Comparison of ENCODE assay signal across 20 cellular contexts in the genomic region with DNA sequence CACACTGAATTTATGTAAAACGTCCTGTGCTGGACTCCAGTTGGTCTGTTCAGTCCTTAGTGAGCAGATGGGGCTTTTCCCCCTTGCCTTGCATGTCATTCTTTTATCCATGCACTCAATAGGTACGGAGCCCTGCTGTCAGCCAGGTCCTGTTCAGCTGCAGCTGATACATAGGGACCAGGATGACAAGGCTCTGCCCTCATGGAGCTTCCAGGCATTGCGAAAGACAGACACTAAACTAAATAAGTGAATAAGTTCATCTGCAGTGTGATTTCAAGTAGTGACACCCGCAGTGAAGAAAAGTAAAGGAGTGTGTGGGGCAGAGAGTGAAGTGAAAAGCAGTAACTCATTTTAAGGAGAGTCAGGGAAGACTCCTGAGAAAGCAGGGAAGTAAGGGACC.
DNase-seq lines count a peak whose midpoint lies in the region; ATAC-seq and TF ChIP-seq lines count a peak whose summit lies in the region.
"Had no signal": no experiment of that assay in that cellular context is flagged by ENCODE, and none has a peak within 500 bp of the region (broad histone marks: within the 10 kb centered on the region; RNA-seq: fewer than 3 reads in every experiment).

No MANE protein-coding gene starts in this region.

- H3K36me3 Mint-ChIP-seq in activated naive CD8-positive, alpha-beta T cell: peaks cover 12% of the 10 kb centered on the region
- peaks cover 25% of the 10 kb centered on the region for H3K36me3 Mint-ChIP-seq in activated naive CD8-positive, alpha-beta T cell treated with anti-CD3 and anti-CD28 coated beads for 36 hours
- H3K36me3 Mint-ChIP-seq in memory B cell (peaks cover 13% of the 10 kb centered on the region), neural progenitor cell (no peaks in the 10 kb centered on the region)

- no peak overlapping the region for H3K4me3 Mint-ChIP-seq in activated naive CD8-positive, alpha-beta T cell
- no peak overlapping the region for H3K4me3 Mint-ChIP-seq in activated naive CD8-positive, alpha-beta T cell treated with anti-CD3 and anti-CD28 coated beads for 36 hours
- H3K4me3 Mint-ChIP-seq in memory B cell (no peak overlapping the region), neural progenitor cell (no peak overlapping the region)
- H3K4me3 Mint-ChIP-seq: HFFc6 had no signal

- ATAC-seq in memory B cell (ENCODE audit: low read depth) (no peak), GM18868 (IDR thresholded peaks at IDR 0.05; ENCODE audit: unreplicated experiment) (no peak), HG03045 (IDR thresholded peaks at IDR 0.05; ENCODE audit: unreplicated experiment) (no peak), GM18502 (IDR thresholded peaks at IDR 0.05; ENCODE audit: poor library complexity, unreplicated experiment) (no peak)
- ATAC-seq: A549, HCT116 had no signal

- H3K4me1 Mint-ChIP-seq in activated naive CD8-positive, alpha-beta T cell (ENCODE audit: low read depth): peaks cover 41% of the 10 kb centered on the region
- H3K4me1 Mint-ChIP-seq in activated naive CD8-positive, alpha-beta T cell treated with anti-CD3 and anti-CD28 coated beads for 36 hours: peaks cover 31% of the 10 kb centered on the region
- H3K4me1 Mint-ChIP-seq in memory B cell (peaks cover 22% of the 10 kb centered on the region), neural progenitor cell (peaks cover 21% of the 10 kb centered on the region)

- H3K27me3 Mint-ChIP-seq in activated naive CD8-positive, alpha-beta T cell: no peaks in the 10 kb centered on the region
- H3K27me3 Mint-ChIP-seq in activated naive CD8-positive, alpha-beta T cell treated with anti-CD3 and anti-CD28 coated beads for 36 hours: no peaks in the 10 kb centered on the region
- H3K27me3 Mint-ChIP-seq in memory B cell (no peaks in the 10 kb centered on the region), neural progenitor cell (ENCODE audit: insufficient read depth, low read depth) (peaks cover 7% of the 10 kb centered on the region)
- H3K27me3 Mint-ChIP-seq: CD4-positive, alpha-beta memory T cell had no signal

- H2AFZ ChIP-seq in OCI-LY1 (ENCODE audit: low read length) (no peak overlapping the region), neural progenitor cell (replicated peaks) (no peak overlapping the region)

- H3K27ac ChIP-seq in OCI-LY1 (ENCODE audit: low read depth, low read length, poor library complexity, severe bottlenecking): peak overlapping the region; percentile 99
- no peak overlapping the region for H3K27ac ChIP-seq in neural progenitor cell
- H3K27ac ChIP-seq: 22Rv1, A549, C4-2B had no signal

- H3K4me3 ChIP-seq in OCI-LY1 (ENCODE audit: low read depth, low read length, poor library complexity, severe bottlenecking) (no peak overlapping the region), neural progenitor cell (no peak overlapping the region)
- H3K4me3 ChIP-seq: A549 had no signal

- H3K27me3 ChIP-seq in OCI-LY1 (ENCODE audit: insufficient read depth, low read length): no peaks in the 10 kb centered on the region
- no peaks in the 10 kb centered on the region for H3K27me3 ChIP-seq in neural progenitor cell

- H3K4me2 ChIP-seq in OCI-LY1 (ENCODE audit: low read length) (no peak overlapping the region), neural progenitor cell (no peak overlapping the region)
- H3K4me2 ChIP-seq: A549 had no signal

- no peaks in the 10 kb centered on the region for H3K9me2 ChIP-seq in OCI-LY1 (ENCODE audit: low read depth, low read length)

- no peaks in the 10 kb centered on the region for H3K9me3 Mint-ChIP-seq in activated naive CD8-positive, alpha-beta T cell (ENCODE audit: low read depth)
- H3K9me3 Mint-ChIP-seq in activated naive CD8-positive, alpha-beta T cell treated with anti-CD3 and anti-CD28 coated beads for 36 hours: peaks cover 5% of the 10 kb centered on the region
- H3K9me3 Mint-ChIP-seq in memory B cell (peaks cover 1% of the 10 kb centered on the region), neural progenitor cell (peaks cover 4% of the 10 kb centered on the region)
- H3K9me3 Mint-ChIP-seq: HFFc6 had no signal

- peak overlapping the region; percentile 12 for H3K27ac Mint-ChIP-seq in activated naive CD8-positive, alpha-beta T cell
- no peak overlapping the region for H3K27ac Mint-ChIP-seq in activated naive CD8-positive, alpha-beta T cell treated with anti-CD3 and anti-CD28 coated beads for 36 hours
- peak overlapping the region; percentile 16 for H3K27ac Mint-ChIP-seq in memory B cell
- peak overlapping the region; percentile 78 for H3K27ac Mint-ChIP-seq in neural progenitor cell
- H3K27ac Mint-ChIP-seq: HFFc6 had no signal

- H3K4me1 ChIP-seq in OCI-LY1 (ENCODE audit: insufficient read depth, low read length, severe bottlenecking): peaks cover 54% of the 10 kb centered on the region
- peaks cover 27% of the 10 kb centered on the region for H3K4me1 ChIP-seq in neural progenitor cell
- H3K4me1 ChIP-seq: A549 had no signal

- DNase-seq in activated naive CD8-positive, alpha-beta T cell treated with anti-CD3 and anti-CD28 coated beads for 36 hours: no peak
- no peak for DNase-seq in memory B cell (ENCODE audit: low spot score in 2 of 2)
- no peak for DNase-seq in neural progenitor cell (ENCODE audit: low spot score)
- DNase-seq: AML-193; CD4-positive, alpha-beta memory T cell; DMS153; DMS79; GDM1; GOT3; H7; HFFc6 had no signal

- no peak for TF ChIP-seq CTCF in OCI-LY1 (IDR thresholded peaks at IDR 0.05; ENCODE audit: low read length)
- TF ChIP-seq CTCF in neural progenitor cell (IDR thresholded peaks at IDR 0.05): no peak

- H3K9ac ChIP-seq in OCI-LY1 (ENCODE audit: low read length) (no peak overlapping the region), neural progenitor cell (no peak overlapping the region)

- no peaks in the 10 kb centered on the region for H3K79me2 ChIP-seq in OCI-LY1 (ENCODE audit: insufficient read depth, low read length)
- no peaks in the 10 kb centered on the region for H3K79me2 ChIP-seq in neural progenitor cell (ENCODE audit: low read depth)

- no peaks in the 10 kb centered on the region for H3F3A ChIP-seq in OCI-LY1 (ENCODE audit: insufficient read depth, low read length)
- H3F3A ChIP-seq in neural progenitor cell (ENCODE audit: low read depth): peaks cover 28% of the 10 kb centered on the region

- H3K36me3 ChIP-seq in OCI-LY1 (ENCODE audit: insufficient read depth, low read length): no peaks in the 10 kb centered on the region
- no peaks in the 10 kb centered on the region for H3K36me3 ChIP-seq in neural progenitor cell

- H4K20me1 ChIP-seq in OCI-LY1 (ENCODE audit: insufficient read depth, low read length): no peaks in the 10 kb centered on the region
- H4K20me1 ChIP-seq in neural progenitor cell (ENCODE audit: low read depth): no peaks in the 10 kb centered on the region

- H3K9me3 ChIP-seq in OCI-LY1 (ENCODE audit: low read length): no peaks in the 10 kb centered on the region
- H3K9me3 ChIP-seq in neural progenitor cell (ENCODE audit: low read depth): no peaks in the 10 kb centered on the region
- H3K9me3 ChIP-seq: A549 had no signal
